In genomic region chr14:67187210-67187609, GRCh38 we compare ENCODE assay signal across 12 cellular contexts. TPM values are rescaled to one million over a fixed set of nuclear protein-coding genes. Genes with fewer than 3 reads are reported as not detected.
DNase-seq lines count a peak whose midpoint lies in the region; ATAC-seq lines count a peak whose summit lies in the region.
"Had no signal": no experiment of that assay in that cellular context is flagged by ENCODE, and none has a peak within 500 bp of the region (broad histone marks: within the 10 kb centered on the region; RNA-seq: fewer than 3 reads in every experiment).

No MANE protein-coding gene starts in this region.

- H3K79me1 ChIP-seq in mesendoderm (ENCODE audit: low read length): no peaks in the 10 kb centered on the region

- no peak overlapping the region for H3K4ac ChIP-seq in mesendoderm (ENCODE audit: low read depth, low read length)

- no peak overlapping the region for H4K8ac ChIP-seq in mesendoderm (ENCODE audit: low read depth, low read length)

- DNase-seq in COLO829 (ENCODE audit: low spot score): peak; percentile 85
- DNase-seq in MG63: peak; percentile 35
- DNase-seq in dermis blood vessel endothelial cell: peak; percentile 49
- DNase-seq in mesendoderm: peak; percentile 85
- no peak for DNase-seq in activated CD4-positive, alpha-beta T cell treated with anti-CD3 and anti-CD28 coated beads, Interleukin-2, amount 10 ng/mL, durations not matched to agents 7 days and 5 days
- DNase-seq in mesenteric fat pad (ENCODE audit: low spot score): no peak
- DNase-seq: stimulated activated naive CD8-positive, alpha-beta T cell treated with anti-CD3 and anti-CD28 coated beads, Interleukin-15, Interleukin-2, amounts not matched to agents 100 U/mL and 50 U/mL, for 24 hours had no signal

- H3K27ac Mint-ChIP-seq in activated CD4-positive, alpha-beta T cell treated with anti-CD3 and anti-CD28 coated beads, Interleukin-2, amount 10 ng/mL, durations not matched to agents 7 days and 5 days: no peak overlapping the region
- H3K27ac Mint-ChIP-seq: activated CD4-positive, alpha-beta memory T cell treated with anti-CD3 and anti-CD28 coated beads for 36 hours had no signal

- POLR2A ChIA-PET in activated CD4-positive, alpha-beta T cell treated with anti-CD3 and anti-CD28 coated beads, Interleukin-2, amount 10 ng/mL, durations not matched to agents 7 days and 5 days (lab: Charles Lee): interaction anchor here (0.6 kb wide), 1 partner anchor 108 kb away, joined by 4 read pairs; no protein-coding TSS in a partner anchor

- H2BK5ac ChIP-seq in mesendoderm (ENCODE audit: low read length): no peak overlapping the region

- no peaks in the 10 kb centered on the region for H3K9me3 Mint-ChIP-seq in activated CD4-positive, alpha-beta T cell treated with anti-CD3 and anti-CD28 coated beads, Interleukin-2, amount 10 ng/mL, durations not matched to agents 7 days and 5 days
- H3K9me3 Mint-ChIP-seq: activated CD4-positive, alpha-beta memory T cell treated with anti-CD3 and anti-CD28 coated beads for 36 hours; central memory CD8-positive, alpha-beta T cell had no signal

- H3K18ac ChIP-seq in mesendoderm (ENCODE audit: low read length): no peak overlapping the region

- no peak overlapping the region for H3K27ac ChIP-seq in mesendoderm (ENCODE audit: low read depth, low read length)
- H3K27ac ChIP-seq: skin epidermis had no signal

- H3K9me3 ChIP-seq in MG63: no peaks in the 10 kb centered on the region

- no peaks in the 10 kb centered on the region for H3K36me3 Mint-ChIP-seq in activated CD4-positive, alpha-beta T cell treated with anti-CD3 and anti-CD28 coated beads, Interleukin-2, amount 10 ng/mL, durations not matched to agents 7 days and 5 days (ENCODE audit: low read depth)

- H3K4me1 ChIP-seq in mesendoderm (ENCODE audit: control insufficient read depth, low read depth, low read length): no peaks in the 10 kb centered on the region

- H3K4me3 ChIP-seq in MG63: no peak overlapping the region
- H3K4me3 ChIP-seq in mesendoderm (ENCODE audit: low read length): no peak overlapping the region
- H3K4me3 ChIP-seq: skin epidermis had no signal

- no peak for ATAC-seq in GM19324 (IDR thresholded peaks at IDR 0.05; ENCODE audit: low FRiP score, unreplicated experiment)
- ATAC-seq in GM18867 (IDR thresholded peaks at IDR 0.05; ENCODE audit: unreplicated experiment): no peak
- ATAC-seq: stimulated activated naive CD8-positive, alpha-beta T cell treated with anti-CD3 and anti-CD28 coated beads, Interleukin-15, Interleukin-2, amounts not matched to agents 100 U/mL and 50 U/mL, for 24 hours had no signal

- no peak overlapping the region for H3K9ac ChIP-seq in mesendoderm (ENCODE audit: low read length)

- no peak overlapping the region for H2AK5ac ChIP-seq in mesendoderm (ENCODE audit: low read length)

- H2BK15ac ChIP-seq in mesendoderm (replicated peaks; ENCODE audit: low read depth): no peak overlapping the region

- H3K4me2 ChIP-seq in mesendoderm (ENCODE audit: low read length): no peak overlapping the region

- no peak overlapping the region for H3K56ac ChIP-seq in mesendoderm (ENCODE audit: low read length)

- no peak overlapping the region for H2BK120ac ChIP-seq in mesendoderm (ENCODE audit: low read depth, low read length)

- no peak overlapping the region for H3K23ac ChIP-seq in mesendoderm (ENCODE audit: low read length)

- no peak overlapping the region for H4K5ac ChIP-seq in mesendoderm (ENCODE audit: low read length)

- H3K27me3 ChIP-seq in MG63 (no peaks in the 10 kb centered on the region), mesendoderm (ENCODE audit: insufficient read depth, low read length, poor library complexity) (no peaks in the 10 kb centered on the region)

- no peaks in the 10 kb centered on the region for H3K27me3 Mint-ChIP-seq in activated CD4-positive, alpha-beta T cell treated with anti-CD3 and anti-CD28 coated beads, Interleukin-2, amount 10 ng/mL, durations not matched to agents 7 days and 5 days
- H3K27me3 Mint-ChIP-seq: activated CD4-positive, alpha-beta memory T cell treated with anti-CD3 and anti-CD28 coated beads for 36 hours; central memory CD8-positive, alpha-beta T cell had no signal

- no peak overlapping the region for H3K4me3 Mint-ChIP-seq in activated CD4-positive, alpha-beta T cell treated with anti-CD3 and anti-CD28 coated beads, Interleukin-2, amount 10 ng/mL, durations not matched to agents 7 days and 5 days
- H3K4me3 Mint-ChIP-seq: activated CD4-positive, alpha-beta memory T cell treated with anti-CD3 and anti-CD28 coated beads for 36 hours; central memory CD8-positive, alpha-beta T cell had no signal

- peaks cover 12% of the 10 kb centered on the region for H3K4me1 Mint-ChIP-seq in activated CD4-positive, alpha-beta T cell treated with anti-CD3 and anti-CD28 coated beads, Interleukin-2, amount 10 ng/mL, durations not matched to agents 7 days and 5 days
- H3K4me1 Mint-ChIP-seq: central memory CD8-positive, alpha-beta T cell had no signal

- H3K79me2 ChIP-seq in mesendoderm (ENCODE audit: control insufficient read depth, insufficient read depth, low read length): no peaks in the 10 kb centered on the region

- H3K36me3 ChIP-seq in MG63: no peaks in the 10 kb centered on the region
- no peaks in the 10 kb centered on the region for H3K36me3 ChIP-seq in mesendoderm (ENCODE audit: control insufficient read depth, insufficient read depth, low read length)

- CTCF ChIA-PET in activated CD4-positive, alpha-beta T cell treated with anti-CD3 and anti-CD28 coated beads, Interleukin-2, amount 10 ng/mL, durations not matched to agents 7 days and 5 days (lab: Charles Lee): no interaction called here

RNA-seq across cellular contexts. Expression of gene GARIN2, which starts 2.0 kb away (rescaled TPM):
- not detected in 2 replicates for total RNA-seq in MG63 (2014; rRNA removed; shearing (Covaris generic); ENCODE audit: low replicate concordance)
- total RNA-seq in dermis blood vessel endothelial cell: not detected in 2 replicates
- polyA plus RNA-seq in mesendoderm (2013, experiment 1 of 2): 1.2 TPM
- polyA plus RNA-seq in mesendoderm (2013, experiment 2 of 2): 1.3 TPM
- total RNA-seq in activated CD4-positive, alpha-beta T cell treated with anti-CD3 and anti-CD28 coated beads, Interleukin-2, amount 10 ng/mL, durations not matched to agents 7 days and 5 days: under 1 TPM in 1 of 2 experiments, not detected in 1; 0.17 TPM
- total RNA-seq in mesenteric fat pad: not detected
- total RNA-seq: activated CD4-positive, alpha-beta memory T cell treated with anti-CD3 and anti-CD28 coated beads for 36 hours had no signal

RNA-seq across cellular contexts. Expression of gene PALS1, which starts 54.0 kb away (rescaled TPM):
- total RNA-seq in MG63 (2014; rRNA removed; shearing (Covaris generic); ENCODE audit: low replicate concordance): 8.5 and 16.3 TPM in 2 replicates
- total RNA-seq in dermis blood vessel endothelial cell: 34.2 and 40.2 TPM in 2 replicates
- polyA plus RNA-seq in mesendoderm (2013, experiment 1 of 2): 14.7 TPM
- polyA plus RNA-seq in mesendoderm (2013, experiment 2 of 2): 14.1 TPM
- total RNA-seq in activated CD4-positive, alpha-beta T cell treated with anti-CD3 and anti-CD28 coated beads, Interleukin-2, amount 10 ng/mL, durations not matched to agents 7 days and 5 days: 1 to 10 TPM; 6.7 to 7.1 TPM
- 24.1 TPM for total RNA-seq in mesenteric fat pad

Comparison
In these comparisons a context has a peak if more than half of its experiments do, and no peak if none do; other contexts are left out.
1. DNase-seq: peak in COLO829 (single experiment), MG63 (single experiment), dermis blood vessel endothelial cell (single experiment) and mesendoderm (single experiment); none in activated CD4-positive, alpha-beta T cell treated with anti-CD3 and anti-CD28 coated beads, Interleukin-2, amount 10 ng/mL, durations not matched to agents 7 days and 5 days (single experiment) and mesenteric fat pad (single experiment).